ENCODE assay signal across 9 cellular contexts in the genomic region with DNA sequence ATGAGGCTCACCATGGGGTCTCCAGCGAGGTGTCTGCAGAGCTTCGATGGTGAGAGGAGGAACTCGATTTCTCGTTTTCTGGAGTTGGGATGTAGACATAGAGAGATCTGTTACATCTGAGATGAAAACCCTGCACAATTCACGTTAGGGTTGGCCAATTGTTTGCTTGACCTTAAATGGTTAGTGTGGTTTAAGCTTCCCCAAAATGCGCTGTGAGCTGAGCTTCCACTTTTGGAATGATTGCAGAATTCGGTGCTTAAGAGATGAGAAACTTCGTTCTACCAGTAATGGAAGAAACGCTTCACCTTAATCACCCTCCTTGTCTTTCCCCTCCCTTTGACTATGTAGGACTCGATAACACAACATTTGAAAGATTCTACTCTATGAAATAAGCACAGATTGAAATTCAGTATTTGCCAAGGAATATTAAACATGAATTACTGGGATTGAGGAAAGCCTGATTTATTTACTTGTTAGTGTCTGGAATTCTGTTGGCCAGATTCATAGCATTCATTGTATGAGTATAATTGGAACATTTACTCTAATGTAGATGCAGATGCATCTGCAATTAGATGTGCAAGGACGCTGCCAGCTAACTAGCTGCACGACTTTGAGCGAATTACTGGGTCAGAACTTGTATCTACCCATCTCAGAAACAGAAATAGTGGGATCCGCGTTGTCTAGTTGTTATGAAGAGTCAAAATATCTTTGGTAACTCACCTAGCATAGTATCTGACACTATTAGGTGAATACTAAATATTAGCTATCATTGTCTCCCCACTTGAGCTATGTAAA. TPM values are rescaled to one million over a fixed set of nuclear protein-coding genes. Genes with fewer than 3 reads are reported as not detected.
DNase-seq lines count a peak whose midpoint lies in the region; ATAC-seq and TF ChIP-seq lines count a peak whose summit lies in the region.
"Had no signal": no experiment of that assay in that cellular context is flagged by ENCODE, and none has a peak within 500 bp of the region (broad histone marks: within the 10 kb centered on the region; RNA-seq: fewer than 3 reads in every experiment).

No MANE protein-coding gene starts in this region.

- peak overlapping the region; percentile 98 for H3K27ac Mint-ChIP-seq in HFFc6

- peak overlapping the region; percentile 100 for H3K27ac ChIP-seq in SJSA1
- H3K27ac ChIP-seq in neuronal stem cell (replicated peaks; ENCODE audit: low read length) = peak overlapping the region; percentile 84
- H3K27ac ChIP-seq: BLaER1 had no signal

- H3K79me1 ChIP-seq in neuronal stem cell (ENCODE audit: low read depth, low read length) = peaks cover 1% of the 10 kb centered on the region

- peaks cover 25% of the 10 kb centered on the region for H3K4me1 ChIP-seq in SJSA1 (replicated peaks)
- peaks cover 6 to 10% of the 10 kb centered on the region in 2 donors for H3K4me1 ChIP-seq in neuronal stem cell (ENCODE audit: control insufficient read depth in 2 of 2, insufficient read depth in 1 of 2, low read depth in 1 of 2, low read length in 2 of 2)

- peak overlapping the region; percentile 94 for H3K9ac ChIP-seq in neuronal stem cell (ENCODE audit: low read depth, low read length, poor library complexity)
- H3K9ac ChIP-seq: BLaER1 had no signal

- no peak overlapping the region for H4K91ac ChIP-seq in neuronal stem cell (ENCODE audit: low read depth, low read length, poor library complexity)

- peak overlapping the region; percentile 30 for H2AFZ ChIP-seq in neuronal stem cell (ENCODE audit: low read length)

- no peak overlapping the region for H2AK5ac ChIP-seq in neuronal stem cell (ENCODE audit: low read depth, low read length)

- TF ChIP-seq CTCF in HFFc6 (IDR thresholded peaks at IDR 0.05) (no peak), epithelial cell of proximal tubule (conservative IDR thresholded peaks at IDR 0.05; ENCODE audit: low read depth, low read length) (no peak)

- no peak overlapping the region for H3K14ac ChIP-seq in neuronal stem cell (ENCODE audit: low read length)

- no peak overlapping the region for H3K4ac ChIP-seq in neuronal stem cell (ENCODE audit: low read length)

- no peaks in the 10 kb centered on the region for H3K9me3 Mint-ChIP-seq in HFFc6

- H3K4me3 ChIP-seq in SJSA1 (peak overlapping the region; percentile 68), epithelial cell of proximal tubule (ENCODE audit: low read depth, low read length) (peak overlapping the region; percentile 82), neuronal stem cell (ENCODE audit: low read length in 2 of 2) (peak overlapping the region; percentile 61 to 74)
- H3K4me3 ChIP-seq: BLaER1 had no signal

- no peak overlapping the region for H2BK120ac ChIP-seq in neuronal stem cell (ENCODE audit: low read depth, low read length)

- H3K4me1 Mint-ChIP-seq in HFFc6 (ENCODE audit: low read depth) = peaks cover 28% of the 10 kb centered on the region

- H2BK12ac ChIP-seq in neuronal stem cell (ENCODE audit: low read length) = no peak overlapping the region

- H3K18ac ChIP-seq in neuronal stem cell (ENCODE audit: low read length) = peak overlapping the region; percentile 94

- H3K4me2 ChIP-seq in neuronal stem cell (ENCODE audit: insufficient read depth, low read length, poor library complexity, severe bottlenecking) = peak overlapping the region; percentile 84
- H3K4me2 ChIP-seq: BLaER1 had no signal

- H4K8ac ChIP-seq in neuronal stem cell (ENCODE audit: low read depth, low read length) = peak overlapping the region; percentile 73

- no peak overlapping the region for H2BK15ac ChIP-seq in neuronal stem cell (ENCODE audit: low read length)

- no peaks in the 10 kb centered on the region for H3K9me3 ChIP-seq in SJSA1 (replicated peaks)
- peaks cover 0 to 3% of the 10 kb centered on the region in 2 donors for H3K9me3 ChIP-seq in neuronal stem cell (replicated peaks in 1 of 2; ENCODE audit: control insufficient read depth in 2 of 2, insufficient read depth in 1 of 2, low read depth in 1 of 2, low read length in 2 of 2)

- peaks cover 8% of the 10 kb centered on the region for H3K27me3 Mint-ChIP-seq in HFFc6 (ENCODE audit: insufficient read depth)

- peak overlapping the region; percentile 95 for H3K23ac ChIP-seq in neuronal stem cell (ENCODE audit: low read depth, low read length, poor library complexity)

- peak overlapping the region; percentile 95 for H3K4me3 Mint-ChIP-seq in HFFc6

- ATAC-seq in GM18907 (IDR thresholded peaks at IDR 0.05; ENCODE audit: unreplicated experiment) = no peak
- no peak for ATAC-seq in HG03280 (IDR thresholded peaks at IDR 0.05; ENCODE audit: unreplicated experiment)

- DNase-seq in NCI-H1092 treated with DMSO at 0.1 percent for 48 hours (lab: John Stamatoyannopoulos, UW) (peak; percentile 74), NCI-H1092 (lab: John Stamatoyannopoulos, UW) (no peak), HFFc6 (peak; percentile 54), SJSA1 (ENCODE audit: low read depth in 1 of 2, low spot score in 2 of 2) (peak in 1 of 2 experiments; percentile 78), epithelial cell of proximal tubule (ENCODE audit: low read depth) (no peak), neuronal stem cell (ENCODE audit: low spot score) (no peak)

- peak overlapping the region; percentile 89 for H2BK5ac ChIP-seq in neuronal stem cell (ENCODE audit: low read length)

- peaks cover 3% of the 10 kb centered on the region for H3K36me3 ChIP-seq in SJSA1
- no peaks in the 10 kb centered on the region for H3K36me3 ChIP-seq in neuronal stem cell (replicated peaks in 1 of 2; ENCODE audit: control insufficient read depth in 2 of 2, insufficient read depth in 2 of 2, low read length in 2 of 2)
- H3K36me3 ChIP-seq: BLaER1 had no signal

- no CpG with 5 or more reads among the region's 15 CpGs for WGBS in neuronal stem cell (ENCODE audit: extremely low coverage in 2 of 2, insufficient read length in 2 of 2, insufficient replicate concordance in 1 of 2), 2 donors

- H3K27me3 ChIP-seq in SJSA1 (replicated peaks) (no peaks in the 10 kb centered on the region), neuronal stem cell (ENCODE audit: control insufficient read depth in 3 of 3, insufficient read depth in 3 of 3, low read depth in 1 of 3, low read length in 3 of 3) (no peaks in the 10 kb centered on the region)

- H3K36me3 Mint-ChIP-seq in HFFc6 (ENCODE audit: low read depth) = peaks cover 20% of the 10 kb centered on the region

RNA-seq across cellular contexts. Expression of a gene that starts 1.6 kb away (rescaled TPM):
- total RNA-seq in HFFc6 (2021; fragmentation: NEBNext Ultra II Directional; extraction: Animal tissue kit (Norgen Biotek cat#: 25700)) = 10 to 100 TPM; 29.4 to 45.0 (median 34.0) TPM
- total RNA-seq in SJSA1 (2014; rRNA removed; shearing (Covaris generic)) = 6.8 and 13.1 TPM in 2 replicates
- 14.6 and 22.2 TPM in 2 replicates for total RNA-seq in epithelial cell of proximal tubule
- polyA plus RNA-seq in neuronal stem cell (2013, experiment 1 of 2) = 10.9 TPM
- 12.5 TPM for polyA plus RNA-seq in neuronal stem cell (2013, experiment 2 of 2)

Comparison
In these comparisons a context has a peak if more than half of its experiments do, and no peak if none do; other contexts are left out.
1. DNase-seq: peak in NCI-H1092 treated with DMSO at 0.1 percent for 48 hours (single experiment) and HFFc6 (single experiment); none in NCI-H1092 (single experiment), epithelial cell of proximal tubule (single experiment) and neuronal stem cell (single experiment).
2. Peak in every context shown above with its lines, with median percentiles within 50 percentile points of each other: H3K4me3 ChIP-seq.